ENCODE assay signal across 12 cellular contexts in the genomic region with DNA sequence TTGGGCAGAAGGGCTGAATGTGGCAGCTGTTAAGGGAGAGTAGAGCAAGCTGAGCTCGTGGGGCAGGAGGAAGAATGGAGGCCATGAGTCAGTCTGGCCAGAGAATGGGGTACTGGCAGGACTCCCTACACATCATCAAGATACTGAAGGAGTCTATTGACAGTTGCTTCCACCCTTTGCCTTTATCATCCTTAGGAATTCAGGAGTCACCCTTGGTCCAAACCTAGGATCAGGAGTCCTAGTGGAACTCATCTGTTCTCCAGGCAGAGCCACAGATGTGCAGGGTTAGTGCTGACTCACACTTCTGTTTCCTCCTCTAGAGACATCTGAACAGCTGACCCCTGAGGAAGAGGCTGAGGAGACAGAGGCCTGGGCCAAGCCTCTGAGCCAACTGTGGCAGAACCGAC. TPM values are rescaled to one million over a fixed set of nuclear protein-coding genes. Genes with fewer than 3 reads are reported as not detected.
A peak's percentile ranks its signal among the peaks of the same experiment; 100 is the strongest.
DNase-seq lines count a peak whose midpoint lies in the region; FAIRE-seq and TF ChIP-seq lines count a peak whose summit lies in the region.
"Had no signal": no experiment of that assay in that cellular context is flagged by ENCODE, and none has a peak within 500 bp of the region (broad histone marks: within the 10 kb centered on the region; RNA-seq: fewer than 3 reads in every experiment).

No MANE protein-coding gene starts in this region.

- no peak for FAIRE-seq in D721Med (lab: Jason Lieb, UNC)

- no peaks in the 10 kb centered on the region for H3K27me3 ChIP-seq in ascending aorta
- H3K27me3 ChIP-seq: Peyer's patch had no signal

- H3K27ac ChIP-seq in angular gyrus (ENCODE audit: low read depth, low read length) (peak overlapping the region; percentile 48), ascending aorta (no peak overlapping the region)
- H3K27ac ChIP-seq: Peyer's patch had no signal

- no peaks in the 10 kb centered on the region for H3K4me1 ChIP-seq in ascending aorta
- H3K4me1 ChIP-seq: Peyer's patch had no signal

- H3K9me3 ChIP-seq in ascending aorta = no peaks in the 10 kb centered on the region
- H3K9me3 ChIP-seq: Peyer's patch had no signal

- intact Hi-C loops in ascending aorta (cut with DNase I) = no loop called here

- DNase-seq in AG20443 (ENCODE audit: low spot score) (peak; percentile 84), LHCN-M2 (ENCODE audit: low read depth) (peak; percentile 99), hepatic stellate cell (ENCODE audit: low spot score) (peak; percentile 64), D721Med (ENCODE audit: insufficient read length, low spot score) (no peak), ascending aorta (ENCODE audit: low spot score in 2 of 2) (no peak), SIG-M5 treated with dmso at 0.1 percent for 504 hours (lab: John Stamatoyannopoulos, UW; ENCODE audit: unreplicated experiment) (no peak), NCI-H187 (lab: John Stamatoyannopoulos, UW) (no peak)
- DNase-seq: H9, NCI-H2029, nephron progenitor cell, Peyer's patch had no signal

- no peak overlapping the region for H3K4me3 ChIP-seq in ascending aorta
- H3K4me3 ChIP-seq: Peyer's patch had no signal

- H3K36me3 ChIP-seq in ascending aorta = peaks cover 91 to 98% of the 10 kb centered on the region in 2 donors

- TF ChIP-seq CTCF in D721Med (IDR thresholded peaks at IDR 0.05; ENCODE audit: insufficient read depth, missing control alignments) (no peak), ascending aorta (IDR thresholded peaks at IDR 0.05) (no peak)

RNA-seq across cellular contexts. Expression of gene ST3GAL3, which starts 18.7 kb away (rescaled TPM):
- total RNA-seq in LHCN-M2 (2014; rRNA removed) = 23.0 and 25.8 TPM in 2 replicates
- 21.8 TPM for polyA plus RNA-seq in LHCN-M2 (2012)
- 34.3 TPM for total RNA-seq in ascending aorta

RNA-seq across cellular contexts. Expression of gene KDM4A, which starts 38.6 kb away (rescaled TPM):
- total RNA-seq in LHCN-M2 (2014; rRNA removed) = 23.7 and 27.6 TPM in 2 replicates
- polyA plus RNA-seq in LHCN-M2 (2012) = 19.1 TPM
- 23.3 TPM for total RNA-seq in ascending aorta

Comparison
In these comparisons a context has a peak if more than half of its experiments do, and no peak if none do; other contexts are left out.
1. DNase-seq: peak in AG20443 (single experiment), LHCN-M2 (single experiment) and hepatic stellate cell (single experiment); none in D721Med (single experiment), ascending aorta (0 of 2), SIG-M5 treated with dmso at 0.1 percent for 504 hours (single experiment) and NCI-H187 (0 of 2).